16 cellular contexts compared by ENCODE assay signal in the genomic region with DNA sequence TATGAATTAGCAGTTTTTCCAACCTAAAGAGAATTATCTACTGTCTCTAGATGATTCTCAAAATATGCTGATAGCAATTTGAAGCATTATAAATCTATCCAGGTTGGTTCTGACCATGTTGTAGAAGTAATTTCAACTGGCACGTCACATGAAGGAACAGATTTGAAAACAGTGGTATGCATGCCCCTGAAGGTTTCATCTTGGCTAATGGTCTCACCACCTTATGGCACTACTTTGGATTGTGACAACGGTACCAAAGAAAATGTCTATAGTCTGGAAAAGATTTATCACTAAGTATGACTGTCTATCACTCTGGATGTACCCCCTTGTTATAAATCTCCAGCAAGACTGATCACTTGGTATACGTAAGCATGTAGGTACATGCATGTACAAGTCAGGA.
DNase-seq lines count a peak whose midpoint lies in the region; TF ChIP-seq lines count a peak whose summit lies in the region.
"Had no signal": no experiment of that assay in that cellular context is flagged by ENCODE, and none has a peak within 500 bp of the region (broad histone marks: within the 10 kb centered on the region; RNA-seq: fewer than 3 reads in every experiment).

No MANE protein-coding gene starts in this region.

- H3K27ac ChIP-seq in DOHH2 (ENCODE audit: low read depth, low read length), result peak overlapping the region; percentile 90
- H3K27ac ChIP-seq: C4-2B had no signal

- TF ChIP-seq CTCF in DOHH2 (IDR thresholded peaks at IDR 0.05; ENCODE audit: low read depth, low read length, poor library complexity, severe bottlenecking), result no peak

- H3K4me3 ChIP-seq in DOHH2 (ENCODE audit: low read length), result peak overlapping the region; percentile 66
- H3K4me3 ChIP-seq: GM23338, K562 had no signal

- H3K9me2 ChIP-seq in DOHH2 (replicated peaks; ENCODE audit: control insufficient read depth, low read length), result no peaks in the 10 kb centered on the region

- no peaks in the 10 kb centered on the region for H3K9me3 ChIP-seq in DOHH2 (ENCODE audit: control insufficient read depth, insufficient read depth, low read length)
- H3K9me3 ChIP-seq: Caco-2 had no signal

- no peaks in the 10 kb centered on the region for H3K27me3 ChIP-seq in DOHH2 (ENCODE audit: control insufficient read depth, low read length)

- H3K36me3 ChIP-seq in DOHH2 (ENCODE audit: control insufficient read depth, low read length), result peaks cover 6% of the 10 kb centered on the region

- peaks cover 55% of the 10 kb centered on the region for H3F3A ChIP-seq in DOHH2 (ENCODE audit: control insufficient read depth, insufficient read depth)

- H3K4me2 ChIP-seq in DOHH2 (ENCODE audit: low read length), result peak overlapping the region; percentile 80
- H3K4me2 ChIP-seq: GM23338 had no signal

- H3K4me1 ChIP-seq in DOHH2 (ENCODE audit: control insufficient read depth, low read length), result peaks cover 93% of the 10 kb centered on the region
- H3K4me1 ChIP-seq: Caco-2 had no signal

- H3K79me2 ChIP-seq in DOHH2 (ENCODE audit: control insufficient read depth, low read length), result no peaks in the 10 kb centered on the region

- H4K20me1 ChIP-seq in DOHH2 (ENCODE audit: control insufficient read depth, insufficient read depth, low read depth, low read length), result no peaks in the 10 kb centered on the region

- DNase-seq in NAMALWA (ENCODE audit: low spot score) (peak; percentile 64), cerebellum (ENCODE audit: low spot score) (peak; percentile 61), NCI-H1105 (lab: John Stamatoyannopoulos, UW) (no peak), AG20443 (ENCODE audit: low spot score) (no peak), iPS-NIHi7 (ENCODE audit: extremely low spot score) (no peak), NCI-H2227 (lab: John Stamatoyannopoulos, UW; ENCODE audit: unreplicated experiment) (no peak)
- DNase-seq: ACHN; Caco-2; CD4-positive, alpha-beta T cell; GF-D8; HCEC 1CT; IMR-90 had no signal

Comparison
In these comparisons a context has a peak if more than half of its experiments do, and no peak if none do; other contexts are left out.
1. DNase-seq: peak in NAMALWA (single experiment) and cerebellum (single experiment); none in NCI-H1105 (single experiment), AG20443 (single experiment), iPS-NIHi7 (single experiment) and NCI-H2227 (single experiment).